In genomic region chr15:34038404-34039179, GRCh38 we compare ENCODE assay signal across 8 cellular contexts. TPM values are rescaled to one million over a fixed set of nuclear protein-coding genes. Genes with fewer than 3 reads are reported as not detected.
DNase-seq lines count a peak whose midpoint lies in the region; ATAC-seq and TF ChIP-seq lines count a peak whose summit lies in the region.

No MANE protein-coding gene starts in this region.

- no peak for DNase-seq in AG09309 (ENCODE audit: low read depth)
- peak; percentile 39 for DNase-seq in NCI-H446 treated with DMSO at 0.1 percent for 48 hours (lab: John Stamatoyannopoulos, UW)
- peak; percentile 71 to 79 for DNase-seq in activated CD4-positive, alpha-beta T cell treated with anti-CD3 and anti-CD28 coated beads for 4 hours
- peak; percentile 76 for DNase-seq in colonic mucosa
- peak; percentile 83 for DNase-seq in left lobe of liver (ENCODE audit: low spot score)
- DNase-seq in stimulated activated CD4-positive, alpha-beta T cell treated with anti-CD3 and anti-CD28 coated beads, Interleukin-2, amount 100 ng/mL, for 4 hours (ENCODE audit: low read depth), result peak; percentile 64

- no peaks in the 10 kb centered on the region for H3K36me3 ChIP-seq in colonic mucosa

- no peaks in the 10 kb centered on the region for H3K9me3 ChIP-seq in colonic mucosa

- H3K27me3 ChIP-seq in colonic mucosa, result no peaks in the 10 kb centered on the region

- intact Hi-C loops in colonic mucosa (cut with DNase I), result no loop called here

- H3K27ac ChIP-seq in colonic mucosa, result peak overlapping the region; percentile 84

- ATAC-seq in GM18907 (IDR thresholded peaks at IDR 0.05; ENCODE audit: unreplicated experiment) (peak; percentile 78), HG03108 (IDR thresholded peaks at IDR 0.05; ENCODE audit: unreplicated experiment) (peak; percentile 58), left lobe of liver (peak; percentile 91)

- H3K4me3 ChIP-seq in AG09309 (ENCODE audit: control insufficient read depth, low read depth, low read length) (peak overlapping the region; percentile 85), colonic mucosa (peak overlapping the region; percentile 88)

- peak overlapping the region; percentile 87 to 95 for H3K9ac ChIP-seq in colonic mucosa (ENCODE audit: low read depth in 2 of 2, low read length in 2 of 2)

- peaks cover 6% of the 10 kb centered on the region for H3K4me1 ChIP-seq in colonic mucosa

- no peak for TF ChIP-seq CTCF in AG09309 (IDR thresholded peaks at IDR 0.05; ENCODE audit: control insufficient read depth, insufficient read depth, low read depth, low read length, missing control alignments)
- TF ChIP-seq CTCF in colonic mucosa (IDR thresholded peaks at IDR 0.05), result no peak

RNA-seq across cellular contexts. Expression of gene AVEN, which starts 0.4 kb away (rescaled TPM):
- 10 to 100 TPM in 1 of 2 donors, 1 to 10 TPM in 1; 10.0 to 13.9 TPM for total RNA-seq in colonic mucosa
- total RNA-seq in left lobe of liver, result 8.9 TPM
